ENCODE assay signal across 16 cellular contexts in genomic region chr1:45230537-45230936, GRCh38. TPM values are rescaled to one million over a fixed set of nuclear protein-coding genes. Genes with fewer than 3 reads are reported as not detected.
DNase-seq lines count a peak whose midpoint lies in the region; ATAC-seq, FAIRE-seq and TF ChIP-seq lines count a peak whose summit lies in the region.
"Had no signal": no experiment of that assay in that cellular context is flagged by ENCODE, and none has a peak within 500 bp of the region (broad histone marks: within the 10 kb centered on the region; RNA-seq: fewer than 3 reads in every experiment).

No MANE protein-coding gene starts in this region.

- H3K4me3 ChIP-seq in RWPE2 (ENCODE audit: severe bottlenecking) (no peak overlapping the region), keratinocyte (ENCODE audit: control insufficient read depth in 2 of 3, extremely low read depth in 1 of 3, insufficient read depth in 2 of 3, low read depth in 1 of 3, low read length in 3 of 3) (no peak overlapping the region)
- H3K4me3 ChIP-seq: BLaER1 treated with 17β-estradiol and CSF1 and Interleukin-3, amounts not matched to agents 10 nM and 100 nM; HAP-1 had no signal

- H3K9ac ChIP-seq in keratinocyte (ENCODE audit: control insufficient read depth, extremely low read depth, insufficient read depth, low read length), result no peak overlapping the region
- H3K9ac ChIP-seq: BLaER1 treated with 17β-estradiol and CSF1 and Interleukin-3, amounts not matched to agents 10 nM and 100 nM had no signal

- in situ Hi-C loops in GM13977 (cut with MboI; ENCODE audit: low pct_unique_long_range_greater_than_20kb, low sequenced_read_pairs, unreplicated experiment), result no loop called here

- peak; percentile 19 for TF ChIP-seq CTCF in GM13977 (IDR thresholded peaks at IDR 0.05; ENCODE audit: extremely low read depth, insufficient read depth, missing control alignments)
- TF ChIP-seq CTCF in RWPE2 (IDR thresholded peaks at IDR 0.05; ENCODE audit: poor library complexity, severe bottlenecking), result peak; percentile 37
- TF ChIP-seq CTCF in keratinocyte (optimal IDR thresholded peaks at IDR 0.05 in 1 of 3, IDR thresholded peaks at IDR 0.05 in 1 of 3, conservative IDR thresholded peaks at IDR 0.05 in 1 of 3; ENCODE audit: extremely low read depth in 1 of 3, insufficient read depth in 2 of 3, low read length in 3 of 3), result peak; percentile 30 to 76 (median 75)
- no peak for TF ChIP-seq CTCF in GM20000 (IDR thresholded peaks at IDR 0.05; ENCODE audit: extremely low read depth, missing control alignments)

- H3K27me3 ChIP-seq in RWPE2 (ENCODE audit: insufficient read depth, poor library complexity, severe bottlenecking), result no peaks in the 10 kb centered on the region
- H3K27me3 ChIP-seq in keratinocyte (ENCODE audit: control insufficient read depth, extremely low read depth, insufficient read depth, low read length), result no peaks in the 10 kb centered on the region
- H3K27me3 ChIP-seq: BLaER1 treated with 17β-estradiol and CSF1 and Interleukin-3, amounts not matched to agents 10 nM and 100 nM had no signal

- ATAC-seq in RWPE2 (ENCODE audit: low read depth) (peak; percentile 58; the same call in 2 of the 3 replicates), GM19023 (IDR thresholded peaks at IDR 0.05; ENCODE audit: unreplicated experiment) (no peak), GM18909 (IDR thresholded peaks at IDR 0.05; ENCODE audit: poor library complexity, unreplicated experiment) (no peak)

- H3K4me2 ChIP-seq in keratinocyte (ENCODE audit: control insufficient read depth, extremely low read depth, insufficient read depth, low read depth, low read length), result no peak overlapping the region
- H3K4me2 ChIP-seq: BLaER1 treated with 17β-estradiol and CSF1 and Interleukin-3, amounts not matched to agents 10 nM and 100 nM had no signal

- H3K9me3 ChIP-seq in RWPE2 (ENCODE audit: severe bottlenecking), result no peaks in the 10 kb centered on the region
- no peaks in the 10 kb centered on the region for H3K9me3 ChIP-seq in keratinocyte (ENCODE audit: control insufficient read depth, low read depth, low read length)
- H3K9me3 ChIP-seq: HAP-1 had no signal

- H3K79me2 ChIP-seq in keratinocyte (ENCODE audit: control insufficient read depth, insufficient read depth, low read length), result no peaks in the 10 kb centered on the region

- no peaks in the 10 kb centered on the region for H3K9me1 ChIP-seq in keratinocyte (ENCODE audit: control insufficient read depth, extremely low read depth, insufficient read depth, low read length)

- dilution Hi-C loops in keratinocyte (cut with MboI; ENCODE audit: extremely low pct_ligation_motif_present, low sequenced_read_pairs), result no loop called here

- H3K27ac ChIP-seq in RWPE2 (ENCODE audit: poor library complexity, severe bottlenecking), result no peak overlapping the region
- no peak overlapping the region for H3K27ac ChIP-seq in keratinocyte (ENCODE audit: control insufficient read depth, insufficient read depth, low read length)
- H3K27ac ChIP-seq: BLaER1 treated with 17β-estradiol and CSF1 and Interleukin-3, amounts not matched to agents 10 nM and 100 nM had no signal

- H4K20me1 ChIP-seq in keratinocyte (ENCODE audit: control insufficient read depth, extremely low read depth, insufficient read depth, low read length), result no peaks in the 10 kb centered on the region
- H4K20me1 ChIP-seq: BLaER1 treated with 17β-estradiol and CSF1 and Interleukin-3, amounts not matched to agents 10 nM and 100 nM had no signal

- peak; percentile 42 for DNase-seq in COLO668 (lab: John Stamatoyannopoulos, UW; ENCODE audit: unreplicated experiment)
- no peak for DNase-seq in GM13977 (ENCODE audit: low spot score)
- no peak for DNase-seq in RWPE2 (ENCODE audit: low spot score)
- no peak for DNase-seq in keratinocyte (ENCODE audit: low read depth, low spot score)
- DNase-seq in NCI-H1105 (lab: John Stamatoyannopoulos, UW), result no peak
- no peak for DNase-seq in GM20000 (ENCODE audit: low spot score)
- DNase-seq: activated T-cell treated with anti-CD3 and anti-CD28 coated beads, Interleukin-2, amount 50 U/mL, for 24 hours; hippocampal formation; IMR-90; NCI-H2081; stimulated activated CD4-positive, alpha-beta T cell treated with anti-CD3 and anti-CD28 coated beads, Interleukin-4, amount 100 ng/mL, for 4 hours had no signal

- no peak overlapping the region for H2AFZ ChIP-seq in keratinocyte (ENCODE audit: control insufficient read depth, low read length)

- no peaks in the 10 kb centered on the region for H3K4me1 ChIP-seq in RWPE2 (ENCODE audit: insufficient read depth, poor library complexity, severe bottlenecking)
- H3K4me1 ChIP-seq in keratinocyte (ENCODE audit: control insufficient read depth, extremely low read depth, insufficient read depth, low read length), result no peaks in the 10 kb centered on the region
- H3K4me1 ChIP-seq: BLaER1 treated with 17β-estradiol and CSF1 and Interleukin-3, amounts not matched to agents 10 nM and 100 nM; HAP-1 had no signal

- no peak for FAIRE-seq in keratinocyte (lab: Jason Lieb, UNC)
- FAIRE-seq: endometrium had no signal

- H3K36me3 ChIP-seq in RWPE2 (ENCODE audit: low read depth) (no peaks in the 10 kb centered on the region), keratinocyte (ENCODE audit: control insufficient read depth in 2 of 2, extremely low read depth in 1 of 2, insufficient read depth in 2 of 2, low read length in 2 of 2) (no peaks in the 10 kb centered on the region)
- H3K36me3 ChIP-seq: BLaER1 treated with 17β-estradiol and CSF1 and Interleukin-3, amounts not matched to agents 10 nM and 100 nM; HAP-1 had no signal

RNA-seq across cellular contexts. Expression of gene ZSWIM5, which starts 24.1 kb away (rescaled TPM):
- polyA plus RNA-seq in keratinocyte, result 0.03 to 0.06 TPM in 2 of 3 replicates, not detected in the other
- polyA plus RNA-seq in keratinocyte (2011; ENCODE audit: low read depth), result not detected
- 0.03 and 0.06 TPM in 2 replicates for polyA plus RNA-seq in keratinocyte (2011; cell fraction: cytosol; rRNA removed)
- 0.04 and 0.10 TPM in 2 replicates for polyA plus RNA-seq in keratinocyte (2011; cell fraction: nucleus; rRNA removed)
- polyA plus RNA-seq in keratinocyte (2012; ENCODE audit: low replicate concordance), result 0.01 and 0.03 TPM in 2 replicates
- polyA minus RNA-seq in keratinocyte, result 0.07 TPM in 1 of 3 replicates, not detected in the others
- not detected for polyA minus RNA-seq in keratinocyte (2011; cell fraction: cytosol; rRNA and poly(A)+ RNA removed)
- polyA minus RNA-seq in keratinocyte (2011; cell fraction: nucleus; rRNA and poly(A)+ RNA removed), result 0.08 and 0.11 TPM in 2 replicates
